In the genomic region with DNA sequence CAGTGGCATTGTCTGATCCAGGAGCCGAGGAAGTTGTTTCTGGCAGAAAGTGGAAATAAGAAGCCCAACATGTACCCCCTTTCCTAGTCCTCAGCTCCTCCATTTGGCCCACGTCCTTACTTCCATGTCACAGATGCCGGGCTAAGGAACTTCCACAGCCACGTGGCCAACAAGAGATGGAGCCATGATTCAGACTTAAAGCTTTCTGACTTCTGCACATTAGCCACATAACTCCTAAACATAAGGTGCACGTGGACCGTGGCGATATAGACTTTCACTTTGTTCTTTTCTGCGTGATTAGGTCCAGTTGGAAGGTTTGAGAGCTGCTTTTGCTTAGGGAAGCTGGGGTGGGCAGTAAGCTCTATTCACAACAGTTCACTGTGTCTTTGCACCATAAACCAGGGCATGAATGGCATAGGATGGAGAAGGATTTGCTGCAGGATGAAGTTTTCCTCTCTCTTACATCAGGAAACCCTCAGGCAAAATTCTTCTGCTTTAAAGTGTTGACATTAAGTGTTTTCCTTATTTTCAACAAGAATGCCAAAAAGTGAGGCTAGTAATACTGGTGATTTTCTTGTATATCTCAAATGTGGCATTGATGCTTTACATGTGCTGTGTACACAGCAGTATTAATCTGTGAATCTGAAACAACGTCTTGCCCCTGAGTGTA, we compare ENCODE assay signal across 1 cellular context.
TF ChIP-seq lines count a peak whose summit lies in the region.

No MANE protein-coding gene starts in this region.

TF ChIP-seq in GM12878, 131 proteins besides CTCF, POLR2A, EP300 and RAD21:
- no peak for TF ChIP-seq YY1 (IDR thresholded peaks at IDR 0.05; ENCODE audit: low read depth, low read length)
- 0 out of 2 replicates have a peak, but pooled peaks have one; percentile 17 for TF ChIP-seq POLR2AphosphoS5 (IDR thresholded peaks at IDR 0.05; ENCODE audit: low read length)
